22 cellular contexts compared by ENCODE assay signal in the genomic region with DNA sequence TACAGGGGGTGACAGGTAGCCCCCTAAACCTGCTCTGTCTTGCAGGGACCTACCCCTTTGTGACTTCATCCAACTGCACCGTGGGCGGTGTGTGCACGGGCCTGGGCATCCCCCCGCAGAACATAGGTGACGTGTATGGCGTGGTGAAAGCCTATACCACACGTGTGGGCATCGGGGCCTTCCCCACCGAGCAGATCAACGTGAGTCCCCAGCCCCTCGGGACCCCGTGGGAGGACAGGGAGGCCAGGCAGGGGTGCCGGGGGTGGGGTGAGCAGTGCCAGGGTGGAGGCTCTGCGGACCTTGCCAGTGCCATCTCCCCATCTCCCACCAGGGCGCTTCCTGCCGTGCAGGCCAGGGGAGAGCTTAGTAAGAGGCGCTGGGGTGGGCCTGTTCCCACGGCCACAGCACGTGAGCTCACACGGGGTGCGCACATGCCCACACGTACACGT.
"Had no signal": no experiment of that assay in that cellular context is flagged by ENCODE, and none has a peak within 500 bp of the region (broad histone marks: within the 10 kb centered on the region; RNA-seq: fewer than 3 reads in every experiment).

No MANE protein-coding gene starts in this region.

- H3K36me3 Mint-ChIP-seq: activated naive CD4-positive, alpha-beta T cell treated with anti-CD3 and anti-CD28 coated beads, Interleukin-2, amount 50 U/mL, for 24 hours; natural killer cell treated with Interleukin-12 subunit alpha and Interleukin-12 subunit beta and Interleukin-15 and Interleukin-18, amount 100 ng/mL, for 72 hours had no signal

- FAIRE-seq: bronchial epithelial cell, endothelial cell of umbilical vein had no signal

- H3K4me3 Mint-ChIP-seq: activated CD4-positive, alpha-beta T cell treated with anti-CD3 and anti-CD28 coated beads, Interleukin-2, amount 10 ng/mL, durations not matched to agents 24 days and 14 days; activated naive CD4-positive, alpha-beta T cell treated with anti-CD3 and anti-CD28 coated beads, Interleukin-2, amount 50 U/mL, for 24 hours; activated T-cell treated with anti-CD3 and anti-CD28 coated beads, Interleukin-2, amount 50 U/mL, for 72 hours; dendritic cell treated with granulocyte-macrophage colony-stimulating factor and Interleukin-4, amounts not matched to agents 40 ng/mL and 50 ng/mL, for 4 days; mesothelial cell of epicardium; natural killer cell treated with Interleukin-12 subunit alpha and Interleukin-12 subunit beta and Interleukin-15 and Interleukin-18, amount 100 ng/mL, for 72 hours had no signal

- H3K27me3 Mint-ChIP-seq: activated CD4-positive, alpha-beta T cell treated with anti-CD3 and anti-CD28 coated beads, Interleukin-2, amount 10 ng/mL, durations not matched to agents 24 days and 14 days; activated naive CD4-positive, alpha-beta T cell treated with anti-CD3 and anti-CD28 coated beads, Interleukin-2, amount 50 U/mL, for 24 hours; natural killer cell treated with Interleukin-12 subunit alpha and Interleukin-12 subunit beta and Interleukin-15 and Interleukin-18, amount 100 ng/mL, for 72 hours had no signal

- H3K9me3 Mint-ChIP-seq: activated CD4-positive, alpha-beta T cell treated with anti-CD3 and anti-CD28 coated beads, Interleukin-2, amount 10 ng/mL, durations not matched to agents 24 days and 14 days; activated naive CD4-positive, alpha-beta T cell treated with anti-CD3 and anti-CD28 coated beads, Interleukin-2, amount 50 U/mL, for 24 hours; activated T-cell treated with anti-CD3 and anti-CD28 coated beads, Interleukin-2, amount 50 U/mL, for 72 hours; dendritic cell treated with granulocyte-macrophage colony-stimulating factor and Interleukin-4, amounts not matched to agents 40 ng/mL and 50 ng/mL, for 4 days; mesothelial cell of epicardium; natural killer cell treated with Interleukin-12 subunit alpha and Interleukin-12 subunit beta and Interleukin-15 and Interleukin-18, amount 100 ng/mL, for 72 hours had no signal

- H3K36me3 ChIP-seq: adrenal gland, lower lobe of right lung, uterus had no signal

- DNase-seq: activated CD4-positive, alpha-beta T cell treated with anti-CD3 and anti-CD28 coated beads, Interleukin-2, amount 10 ng/mL, durations not matched to agents 24 days and 14 days; activated CD8-positive, alpha-beta memory T cell treated with anti-CD3 and anti-CD28 coated beads, Interleukin-2, amount 50 U/mL, for 4 hours; activated effector memory CD4-positive, alpha-beta T cell treated with anti-CD3 and anti-CD28 coated beads, Interleukin-2, amount 50 U/mL, for 16 hours; activated T-cell treated with anti-CD3 and anti-CD28 coated beads, Interleukin-2, amount 50 U/mL, for 72 hours; effector CD8-positive, alpha-beta T cell; lower lobe of right lung; occipital lobe; stimulated activated CD4-positive, alpha-beta T cell treated with anti-CD3 and anti-CD28 coated beads, Interleukin-15, amount 100 ng/mL, for 24 hours; stimulated activated CD4-positive, alpha-beta T cell treated with anti-CD3 and anti-CD28 coated beads, Interleukin-2, amount 100 ng/mL, for 48 hours; substantia nigra; T1000; uterus had no signal

- H3K4me3 ChIP-seq: adrenal gland, esophagus muscularis mucosa, lower lobe of right lung, skin epidermis, tibial nerve, uterus had no signal

- H3K4me1 ChIP-seq: uterus had no signal

- H3K27me3 ChIP-seq: adrenal gland, esophagus muscularis mucosa, tibial nerve, uterus had no signal

- ATAC-seq: activated T-cell treated with anti-CD3 and anti-CD28 coated beads, Interleukin-2, amount 50 U/mL, for 72 hours; natural killer cell treated with Interleukin-12 subunit alpha and Interleukin-12 subunit beta and Interleukin-15 and Interleukin-18, amount 100 ng/mL, for 72 hours had no signal

- H3K27ac ChIP-seq: adrenal gland, esophagus muscularis mucosa, lower lobe of right lung, skin epidermis, tibial nerve, uterus had no signal

- H3K4me1 Mint-ChIP-seq: activated naive CD4-positive, alpha-beta T cell treated with anti-CD3 and anti-CD28 coated beads, Interleukin-2, amount 50 U/mL, for 24 hours; mesothelial cell of epicardium had no signal

- H3K9me3 ChIP-seq: adrenal gland, esophagus muscularis mucosa, lower lobe of right lung, tibial nerve, uterus had no signal

- H3K27ac Mint-ChIP-seq: activated CD4-positive, alpha-beta T cell treated with anti-CD3 and anti-CD28 coated beads, Interleukin-2, amount 10 ng/mL, durations not matched to agents 24 days and 14 days; activated naive CD4-positive, alpha-beta T cell treated with anti-CD3 and anti-CD28 coated beads, Interleukin-2, amount 50 U/mL, for 24 hours; activated T-cell treated with anti-CD3 and anti-CD28 coated beads, Interleukin-2, amount 50 U/mL, for 72 hours; dendritic cell treated with granulocyte-macrophage colony-stimulating factor and Interleukin-4, amounts not matched to agents 40 ng/mL and 50 ng/mL, for 4 days; mesothelial cell of epicardium; natural killer cell treated with Interleukin-12 subunit alpha and Interleukin-12 subunit beta and Interleukin-15 and Interleukin-18, amount 100 ng/mL, for 72 hours had no signal
